ENCODE assay signal across 17 cellular contexts in the genomic region with DNA sequence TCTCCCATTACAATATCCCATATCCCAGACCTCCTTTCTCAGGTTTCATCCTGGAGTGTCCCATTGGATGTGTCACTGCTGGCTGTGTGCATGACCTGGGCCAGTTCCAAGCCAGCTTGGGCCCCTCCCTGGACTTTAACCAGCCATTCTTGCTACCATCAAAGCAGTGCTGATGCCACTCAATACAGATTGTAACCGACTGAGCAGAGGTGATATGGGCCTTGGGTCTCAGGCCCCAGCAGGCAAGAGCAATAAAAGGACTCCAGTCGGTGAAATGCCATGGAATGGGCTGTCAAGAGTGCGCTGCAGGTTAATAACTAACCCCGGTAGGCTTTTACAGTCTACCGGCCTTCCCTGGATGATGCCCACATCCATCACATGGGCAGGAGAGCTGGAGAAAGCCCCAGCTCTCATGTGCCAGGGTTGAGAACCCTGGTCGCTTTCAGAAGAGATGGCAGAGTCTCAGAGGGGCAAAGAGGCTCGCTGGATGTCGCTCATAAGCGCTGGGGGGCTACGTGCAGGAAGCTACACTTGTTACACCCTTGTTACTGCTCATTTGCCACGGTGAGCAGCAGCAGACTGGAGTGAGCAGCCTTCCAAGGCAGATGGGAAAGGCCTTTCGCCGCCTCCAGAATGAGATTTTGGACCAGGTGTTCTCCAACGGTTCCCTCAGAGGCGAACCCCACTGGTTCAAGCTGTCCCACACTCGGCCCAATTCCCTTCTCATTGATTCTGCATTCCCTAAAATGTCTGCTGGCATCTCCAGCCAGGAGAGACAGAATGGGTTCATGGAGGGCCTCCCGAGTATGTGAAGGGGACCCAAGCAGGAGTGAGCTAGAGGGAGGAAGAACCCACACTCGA. TPM values are rescaled to one million over a fixed set of nuclear protein-coding genes. Genes with fewer than 3 reads are reported as not detected.
A peak's percentile ranks its signal among the peaks of the same experiment; 100 is the strongest.
DNase-seq lines count a peak whose midpoint lies in the region; ATAC-seq, FAIRE-seq and TF ChIP-seq lines count a peak whose summit lies in the region.
"Had no signal": no experiment of that assay in that cellular context is flagged by ENCODE, and none has a peak within 500 bp of the region (broad histone marks: within the 10 kb centered on the region; RNA-seq: fewer than 3 reads in every experiment).

No MANE protein-coding gene starts in this region.

- DNase-seq in A549 (ENCODE audit: low read depth in 1 of 2, low spot score in 1 of 2): peak; percentile 48 to 49
- DNase-seq in HEK293T (ENCODE audit: extremely low spot score): peak; percentile 32
- no peak for DNase-seq in RWPE2 (ENCODE audit: low spot score)
- peak; percentile 88 to 94 (median 89) for DNase-seq in mucosa of descending colon
- DNase-seq in NCI-H2196 treated with DMSO at 0.1 percent for 48 hours (lab: John Stamatoyannopoulos, UW; ENCODE audit: unreplicated experiment): no peak
- no peak for DNase-seq in effector memory CD4-positive, alpha-beta T cell
- no peak for DNase-seq in superior temporal gyrus (ENCODE audit: extremely low spot score)
- DNase-seq: ACHN; activated CD8-positive, alpha-beta T cell treated with anti-CD3 and anti-CD28 coated beads for 36 hours; IMR-90; islet precursor cell; NCI-H1092 treated with DMSO at 0.1 percent for 48 hours; stimulated activated CD4-positive, alpha-beta T cell treated with anti-CD3 and anti-CD28 coated beads, Interleukin-15, amount 100 ng/mL, for 24 hours had no signal

- peak; percentile 42 to 78; a peak in 5 of 6 replicates for ATAC-seq in A549
- peak; percentile 35; the same call in 1 of the 3 replicates for ATAC-seq in RWPE2 (ENCODE audit: low read depth)
- peak; percentile 90 for ATAC-seq in mucosa of descending colon
- ATAC-seq in HG03520 (IDR thresholded peaks at IDR 0.05; ENCODE audit: unreplicated experiment): no peak
- ATAC-seq: activated CD8-positive, alpha-beta T cell treated with anti-CD3 and anti-CD28 coated beads for 36 hours had no signal

- CTCF ChIA-PET in A549 (lab: Yijun Ruan, JAX): interaction anchor here (0.8 to 1.7 kb wide), 7 partner anchors 10 to 53 kb away, joined by 3 to 7 read pairs (median 4); no protein-coding TSS in a partner anchor
- CTCF ChIA-PET in HEK293T (lab: Yijun Ruan, JAX): interaction anchor here (0.6 kb wide), 3 partner anchors 11 to 386 kb away, joined by 4 to 5 read pairs (median 4); no protein-coding TSS in a partner anchor

- TF ChIP-seq POLR2A in A549 (IDR thresholded peaks at IDR 0.05; ENCODE audit: low read length): no peak

- intact Hi-C loops in mucosa of descending colon (cut with DNase I, micrococcal nuclease): no loop called here

- H3K27ac ChIP-seq in A549 (peak overlapping the region; percentile 20 to 64; a peak in 4 of 6 replicates), RWPE2 (ENCODE audit: poor library complexity, severe bottlenecking) (no peak overlapping the region)
- no peak overlapping the region for H3K27ac ChIP-seq in effector memory CD4-positive, alpha-beta T cell (ENCODE audit: insufficient read depth, low read length, poor library complexity, severe bottlenecking)
- H3K27ac ChIP-seq: epithelial cell of prostate had no signal

- H3K4me1 ChIP-seq in A549 (peaks cover 69% of the 10 kb centered on the region), RWPE2 (ENCODE audit: insufficient read depth, poor library complexity, severe bottlenecking) (peaks cover 14% of the 10 kb centered on the region), mucosa of descending colon (ENCODE audit: low read depth) (peaks cover 58% of the 10 kb centered on the region)
- no peaks in the 10 kb centered on the region for H3K4me1 ChIP-seq in effector memory CD4-positive, alpha-beta T cell (ENCODE audit: control insufficient read depth, insufficient read depth, low read length, poor library complexity, severe bottlenecking)

- FAIRE-seq in A549 (lab: Jason Lieb, UNC): no peak
- FAIRE-seq: colon, GM18507 had no signal

- H3K36me3 ChIP-seq in RWPE2 (ENCODE audit: low read depth) (no peaks in the 10 kb centered on the region), mucosa of descending colon (ENCODE audit: low read depth) (no peaks in the 10 kb centered on the region)
- H3K36me3 ChIP-seq in effector memory CD4-positive, alpha-beta T cell (ENCODE audit: control insufficient read depth, insufficient read depth, low read length): no peaks in the 10 kb centered on the region

- H3K9me3 ChIP-seq in A549 (no peaks in the 10 kb centered on the region), RWPE2 (ENCODE audit: severe bottlenecking) (no peaks in the 10 kb centered on the region), mucosa of descending colon (no peaks in the 10 kb centered on the region)
- no peaks in the 10 kb centered on the region for H3K9me3 ChIP-seq in effector memory CD4-positive, alpha-beta T cell (ENCODE audit: control insufficient read depth, low read length)

- TF ChIP-seq CTCF in A549 (IDR thresholded peaks at IDR 0.05) (no peak), RWPE2 (IDR thresholded peaks at IDR 0.05; ENCODE audit: poor library complexity, severe bottlenecking) (no peak), mucosa of descending colon (IDR thresholded peaks at IDR 0.05) (no peak)

- WGBS in A549 (ENCODE audit: missing lambda C conversion rate): 71% methylated on average over 17 of the region's 18 CpGs

- H3K27me3 ChIP-seq in RWPE2 (ENCODE audit: insufficient read depth, poor library complexity, severe bottlenecking): no peaks in the 10 kb centered on the region
- no peaks in the 10 kb centered on the region for H3K27me3 ChIP-seq in effector memory CD4-positive, alpha-beta T cell (replicated peaks; ENCODE audit: control insufficient read depth, insufficient read depth, low read length, poor library complexity, severe bottlenecking)

- no peak for TF ChIP-seq RAD21 in A549 (conservative IDR thresholded peaks at IDR 0.05 in 1 of 2, IDR thresholded peaks at IDR 0.05 in 1 of 2)

- H3K4me3 ChIP-seq in A549: no peak overlapping the region
- H3K4me3 ChIP-seq in RWPE2 (ENCODE audit: severe bottlenecking): no peak overlapping the region
- no peak overlapping the region for H3K4me3 ChIP-seq in mucosa of descending colon
- no peak overlapping the region for H3K4me3 ChIP-seq in effector memory CD4-positive, alpha-beta T cell (ENCODE audit: insufficient read depth, low read depth, low read length, poor library complexity, severe bottlenecking)

- no peak for TF ChIP-seq EP300 in A549 (IDR thresholded peaks at IDR 0.05)

- POLR2A ChIA-PET in A549 (lab: Yijun Ruan, JAX) (interaction anchor here (1.0 to 1.2 kb wide), 2 partner anchors 9 to 57 kb away, joined by 3 read pairs; no protein-coding TSS in a partner anchor), HEK293T (lab: Yijun Ruan, JAX) (no interaction called here)

- peak overlapping the region; percentile 43 for H3K4me2 ChIP-seq in A549

TF ChIP-seq in A549, 52 proteins besides CTCF, POLR2A, EP300 and RAD21:
- TF ChIP-seq HEYL (CRISPR knock-in tag; IDR thresholded peaks at IDR 0.05) (no peak), BHLHE40 (IDR thresholded peaks at IDR 0.05; ENCODE audit: low read depth, low read length) (no peak), RARB (CRISPR knock-in tag; IDR thresholded peaks at IDR 0.05) (no peak), HDAC2 (IDR thresholded peaks at IDR 0.05) (no peak), FOXS1 (CRISPR knock-in tag; IDR thresholded peaks at IDR 0.05) (no peak)
- TF ChIP-seq, protein P1, sequence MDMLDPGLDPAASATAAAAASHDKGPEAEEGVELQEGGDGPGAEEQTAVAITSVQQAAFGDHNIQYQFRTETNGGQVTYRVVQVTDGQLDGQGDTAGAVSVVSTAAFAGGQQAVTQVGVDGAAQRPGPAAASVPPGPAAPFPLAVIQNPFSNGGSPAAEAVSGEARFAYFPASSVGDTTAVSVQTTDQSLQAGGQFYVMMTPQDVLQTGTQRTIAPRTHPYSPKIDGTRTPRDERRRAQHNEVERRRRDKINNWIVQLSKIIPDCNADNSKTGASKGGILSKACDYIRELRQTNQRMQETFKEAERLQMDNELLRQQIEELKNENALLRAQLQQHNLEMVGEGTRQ (IDR thresholded peaks at IDR 0.05): no peak
TF ChIP-seq in A549: peak in this region for 0.

TF ChIP-seq in HEK293T, 16 proteins besides CTCF, POLR2A, EP300 and RAD21:
- no peak for TF ChIP-seq ARNT (IDR thresholded peaks at IDR 0.05)
- TF ChIP-seq FOXK2 (IDR thresholded peaks at IDR 0.05): no peak
- no peak for TF ChIP-seq ZNF384 (IDR thresholded peaks at IDR 0.05)
- TF ChIP-seq, protein P2, sequence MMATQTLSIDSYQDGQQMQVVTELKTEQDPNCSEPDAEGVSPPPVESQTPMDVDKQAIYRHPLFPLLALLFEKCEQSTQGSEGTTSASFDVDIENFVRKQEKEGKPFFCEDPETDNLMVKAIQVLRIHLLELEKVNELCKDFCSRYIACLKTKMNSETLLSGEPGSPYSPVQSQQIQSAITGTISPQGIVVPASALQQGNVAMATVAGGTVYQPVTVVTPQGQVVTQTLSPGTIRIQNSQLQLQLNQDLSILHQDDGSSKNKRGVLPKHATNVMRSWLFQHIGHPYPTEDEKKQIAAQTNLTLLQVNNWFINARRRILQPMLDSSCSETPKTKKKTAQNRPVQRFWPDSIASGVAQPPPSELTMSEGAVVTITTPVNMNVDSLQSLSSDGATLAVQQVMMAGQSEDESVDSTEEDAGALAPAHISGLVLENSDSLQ (IDR thresholded peaks at IDR 0.05): no peak
- no peak for TF ChIP-seq FOXA1 (IDR thresholded peaks at IDR 0.05)
- no peak for TF ChIP-seq FOXM1 (IDR thresholded peaks at IDR 0.05; ENCODE audit: borderline replicate concordance)
TF ChIP-seq in HEK293T: peak in this region for 0.

RNA-seq across cellular contexts. Expression of gene EPB41L4B, which starts 13.2 kb away (rescaled TPM):
- polyA plus RNA-seq in A549 (2011; rRNA removed) (18.6 and 22.0 TPM in 2 replicates), A549 (2017; fragmentation: RNase III; extraction: RNeasy Plus Mini Kit Qiagen cat#74134 plus additional on column Dnase treatment) (7.9 to 8.0 TPM (median 7.9 TPM) in 3 replicates)
- 4.2 and 5.0 TPM in 2 replicates for polyA plus RNA-seq in A549 (2012; cell fraction: cytosol; rRNA removed)
- 2.2 and 3.2 TPM in 2 replicates for polyA plus RNA-seq in A549 (2012; cell fraction: nucleus; rRNA removed)
- 14.0 and 14.7 TPM in 2 replicates for polyA minus RNA-seq in A549 (2011; rRNA and poly(A)+ RNA removed)
- total RNA-seq in mucosa of descending colon: 100 to 1,000 TPM in 2 of 3 donors, 10 to 100 TPM in 1; 56.3 to 163 (median 122) TPM

Comparison
In these comparisons a context has a peak if more than half of its experiments do, and no peak if none do; other contexts are left out.
1. DNase-seq: peak in A549 (2 of 2), HEK293T (single experiment) and mucosa of descending colon (3 of 3); none in RWPE2 (single experiment), NCI-H2196 treated with DMSO at 0.1 percent for 48 hours (single experiment), effector memory CD4-positive, alpha-beta T cell (0 of 3) and superior temporal gyrus (single experiment).
2. H3K27ac ChIP-seq: peak in A549 (2 of 2); none in RWPE2 (single experiment) and effector memory CD4-positive, alpha-beta T cell (single experiment).